ENCODE assay signal across 1 cellular context in genomic region chr12:64729909-64730584, GRCh38.
TF ChIP-seq lines count a peak whose summit lies in the region.

No MANE protein-coding gene starts in this region.

TF ChIP-seq in GM23338, 12 proteins besides CTCF, POLR2A, EP300 and RAD21 (continued from another document):
- no peak for TF ChIP-seq JUNB (IDR thresholded peaks at IDR 0.05; ENCODE audit: unreplicated experiment)
- TF ChIP-seq ZNF331 (CRISPR knock-in tag; IDR thresholded peaks at IDR 0.05; ENCODE audit: low read depth): no peak
- no peak for TF ChIP-seq ZNF114 (CRISPR knock-in tag; IDR thresholded peaks at IDR 0.05)
- TF ChIP-seq EZH2phosphoT487 (IDR thresholded peaks at IDR 0.05; ENCODE audit: unreplicated experiment): no peak
